In the genomic region with DNA sequence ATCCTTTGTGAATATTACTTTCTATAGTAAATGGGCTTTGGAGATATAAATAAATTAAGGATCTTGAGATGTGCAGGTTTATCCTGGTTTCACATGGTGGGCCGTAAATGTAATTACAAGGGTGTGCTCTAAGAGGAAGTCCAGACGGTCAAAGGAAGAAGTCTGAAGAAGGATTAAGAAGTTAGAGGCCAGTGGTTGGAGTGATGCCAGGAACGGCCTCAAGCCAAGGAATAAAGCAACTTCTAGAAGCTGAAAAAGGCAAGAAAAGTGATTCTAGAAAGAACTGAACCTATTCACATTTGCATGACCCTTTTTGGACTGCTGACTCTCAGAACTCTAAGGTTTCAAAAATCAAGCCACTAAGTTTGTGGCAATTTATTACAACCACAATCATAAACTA, we compare ENCODE assay signal across 15 cellular contexts.
A peak's percentile ranks its signal among the peaks of the same experiment; 100 is the strongest.
DNase-seq lines count a peak whose midpoint lies in the region; ATAC-seq, FAIRE-seq and TF ChIP-seq lines count a peak whose summit lies in the region.
"Had no signal": no experiment of that assay in that cellular context is flagged by ENCODE, and none has a peak within 500 bp of the region (broad histone marks: within the 10 kb centered on the region; RNA-seq: fewer than 3 reads in every experiment).

No MANE protein-coding gene starts in this region.

- no peaks in the 10 kb centered on the region for H3K36me3 ChIP-seq in endothelial cell of umbilical vein (ENCODE audit: control insufficient read depth in 2 of 2, extremely low read depth in 1 of 2, insufficient read depth in 2 of 2, low read length in 2 of 2)

- no peak for TF ChIP-seq CTCF in endothelial cell of umbilical vein (IDR thresholded peaks at IDR 0.05; ENCODE audit: extremely low read depth in 1 of 2, insufficient read depth in 1 of 2, low read depth in 1 of 2, low read length in 2 of 2)
- TF ChIP-seq CTCF in GM13976 (IDR thresholded peaks at IDR 0.05; ENCODE audit: borderline replicate concordance, control extremely low read depth, extremely low read depth, insufficient read depth, missing control alignments), result no peak

- BruUV-seq in endothelial cell of umbilical vein (replicated peaks; lab: Mats Ljungman, UMichigan), result no TSS peak

- POLR2A ChIA-PET in endothelial cell of umbilical vein (lab: Charles Lee), result no interaction called here

- DNase-seq in NCI-H82 (lab: John Stamatoyannopoulos, UW) (peak; percentile 39), SKM-1 (lab: John Stamatoyannopoulos, UW; ENCODE audit: unreplicated experiment) (peak; percentile 3), endothelial cell of umbilical vein (ENCODE audit: low read depth, low spot score) (peak; percentile 6), pons (ENCODE audit: low spot score) (peak; percentile 72), COR-L47 (lab: John Stamatoyannopoulos, UW) (no peak), GM13976 (ENCODE audit: low spot score) (no peak)
- DNase-seq: CD4-positive, CD25-positive, alpha-beta regulatory T cell; EL; H9; NCI-H187; NCI-H345; NCI-H526 treated with DMSO at 0.1 percent for 48 hours; SHP77; SK-N-SH had no signal

- intact Hi-C loops in endothelial cell of umbilical vein (cut with micrococcal nuclease), result no loop called here

- H3K9me1 ChIP-seq in endothelial cell of umbilical vein (replicated peaks; ENCODE audit: control insufficient read depth, extremely low read depth, insufficient read depth, low read length), result no peaks in the 10 kb centered on the region

- H3K9me3 ChIP-seq in endothelial cell of umbilical vein (replicated peaks; ENCODE audit: control insufficient read depth, insufficient read depth, low read length), result no peaks in the 10 kb centered on the region
- H3K9me3 ChIP-seq: SK-N-SH had no signal

- no peak overlapping the region for H2AFZ ChIP-seq in endothelial cell of umbilical vein (ENCODE audit: low read depth, low read length)

- ATAC-seq in GM18511 (IDR thresholded peaks at IDR 0.05; ENCODE audit: unreplicated experiment), result no peak

- FAIRE-seq in endothelial cell of umbilical vein (lab: Jason Lieb, UNC), result no peak

- H3K4me1 ChIP-seq in endothelial cell of umbilical vein (ENCODE audit: control insufficient read depth, extremely low read depth, insufficient read depth, low read length), result no peaks in the 10 kb centered on the region

- H3K27ac ChIP-seq in endothelial cell of umbilical vein (ENCODE audit: insufficient read depth, low read depth, low read length), result no peak overlapping the region

- dilution Hi-C loops in endothelial cell of umbilical vein (cut with MboI; ENCODE audit: extremely low pct_ligation_motif_present, low sequenced_read_pairs), result no loop called here

- no peak overlapping the region for H3K4me2 ChIP-seq in endothelial cell of umbilical vein (ENCODE audit: insufficient read depth, low read length)
- H3K4me2 ChIP-seq: SK-N-SH had no signal

- no peak overlapping the region for H3K9ac ChIP-seq in endothelial cell of umbilical vein (replicated peaks; ENCODE audit: extremely low read depth, insufficient read depth, low read length)
- H3K9ac ChIP-seq: SK-N-SH had no signal

- H3K27me3 ChIP-seq in endothelial cell of umbilical vein (ENCODE audit: control insufficient read depth in 2 of 2, insufficient read depth in 2 of 2, low read length in 2 of 2), result no peaks in the 10 kb centered on the region

- in situ Hi-C loops in GM13976 (cut with MboI; ENCODE audit: low sequenced_read_pairs, unreplicated experiment), result no loop called here

- CTCF ChIA-PET in endothelial cell of umbilical vein (lab: Charles Lee), result no interaction called here

- TF ChIP-seq POLR2A in endothelial cell of umbilical vein (IDR thresholded peaks at IDR 0.05; ENCODE audit: low read depth, low read length), result no peak

- no peak overlapping the region for H3K4me3 ChIP-seq in endothelial cell of umbilical vein (replicated peaks in 1 of 3; ENCODE audit: insufficient read depth in 1 of 3, low read depth in 1 of 3, low read length in 3 of 3)

- no peaks in the 10 kb centered on the region for H3K79me2 ChIP-seq in endothelial cell of umbilical vein (ENCODE audit: control insufficient read depth, insufficient read depth, low read length)

- no peaks in the 10 kb centered on the region for H4K20me1 ChIP-seq in endothelial cell of umbilical vein (replicated peaks; ENCODE audit: control insufficient read depth, extremely low read depth, insufficient read depth, low read length)

TF ChIP-seq in endothelial cell of umbilical vein, 7 proteins besides CTCF, POLR2A, EP300 and RAD21:
- TF ChIP-seq, protein P1, sequence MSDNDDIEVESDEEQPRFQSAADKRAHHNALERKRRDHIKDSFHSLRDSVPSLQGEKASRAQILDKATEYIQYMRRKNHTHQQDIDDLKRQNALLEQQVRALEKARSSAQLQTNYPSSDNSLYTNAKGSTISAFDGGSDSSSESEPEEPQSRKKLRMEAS (IDR thresholded peaks at IDR 0.05; ENCODE audit: insufficient read depth, insufficient read length), result no peak
- TF ChIP-seq GATA2 (IDR thresholded peaks at IDR 0.05; ENCODE audit: insufficient read depth, insufficient read length, low read depth, low read length) (no peak), JUN (IDR thresholded peaks at IDR 0.05; ENCODE audit: borderline replicate concordance, insufficient read depth, insufficient read length, low read depth) (no peak), POLR2AphosphoS5 (IDR thresholded peaks at IDR 0.05; ENCODE audit: insufficient read depth, low read depth, low read length) (no peak), FOS (IDR thresholded peaks at IDR 0.05; ENCODE audit: borderline replicate concordance, insufficient read depth, low read length) (no peak), MYC (IDR thresholded peaks at IDR 0.05; ENCODE audit: low read depth, low read length) (no peak), EZH2 (IDR thresholded peaks at IDR 0.05; ENCODE audit: borderline replicate concordance, low read depth, low read length, severe bottlenecking) (no peak)

Comparison
In these comparisons a context has a peak if more than half of its experiments do, and no peak if none do; other contexts are left out.
1. DNase-seq: peak in NCI-H82 (single experiment), SKM-1 (single experiment), endothelial cell of umbilical vein (single experiment) and pons (single experiment); none in COR-L47 (single experiment) and GM13976 (single experiment).